ENCODE assay signal across 15 cellular contexts in genomic region chr5:98940586-98940985, GRCh38. TPM values are rescaled to one million over a fixed set of nuclear protein-coding genes. Genes with fewer than 3 reads are reported as not detected.
DNase-seq lines count a peak whose midpoint lies in the region; ATAC-seq, FAIRE-seq and TF ChIP-seq lines count a peak whose summit lies in the region.
"Had no signal": no experiment of that assay in that cellular context is flagged by ENCODE, and none has a peak within 500 bp of the region (broad histone marks: within the 10 kb centered on the region; RNA-seq: fewer than 3 reads in every experiment).

No MANE protein-coding gene starts in this region.

- BruUV-seq in IMR-90 (replicated peaks; lab: Mats Ljungman, UMichigan) (no TSS peak), endothelial cell of umbilical vein (replicated peaks; lab: Mats Ljungman, UMichigan) (no TSS peak), mammary epithelial cell (replicated peaks; lab: Mats Ljungman, UMichigan) (no TSS peak)

- H2BK15ac ChIP-seq in IMR-90 (ENCODE audit: low read depth, low read length), result no peak overlapping the region

- H4K5ac ChIP-seq in IMR-90 (ENCODE audit: low read depth, low read length), result no peak overlapping the region

- H3K18ac ChIP-seq in IMR-90 (ENCODE audit: low read depth, low read length), result no peak overlapping the region

- TF ChIP-seq RAD21 in IMR-90 (IDR thresholded peaks at IDR 0.05; ENCODE audit: low read length), result no peak

- in situ Hi-C loops in IMR-90 (cut with MboI; ENCODE audit: low sequenced_read_pairs), result no loop called here
- in situ Hi-C loops in mammary epithelial cell (cut with MboI; ENCODE audit: low sequenced_read_pairs in 2 of 2), result no loop called here

- no peak overlapping the region for H4K91ac ChIP-seq in IMR-90 (ENCODE audit: insufficient read depth, low read depth, low read length)

- H3K14ac ChIP-seq in IMR-90 (replicated peaks; ENCODE audit: low read depth, low read length), result no peak overlapping the region

- H2AFZ ChIP-seq in IMR-90 (replicated peaks; ENCODE audit: low read length, poor library complexity), result no peak overlapping the region
- H2AFZ ChIP-seq in endothelial cell of umbilical vein (ENCODE audit: low read depth, low read length), result no peak overlapping the region
- H2AFZ ChIP-seq in mammary epithelial cell (ENCODE audit: low read depth, low read length), result no peak overlapping the region
- H2AFZ ChIP-seq: parathyroid adenoma had no signal

- TF ChIP-seq POLR2A in IMR-90 (IDR thresholded peaks at IDR 0.05; ENCODE audit: low read depth, low read length) (no peak), endothelial cell of umbilical vein (IDR thresholded peaks at IDR 0.05; ENCODE audit: low read depth, low read length) (no peak)

- H3K9ac ChIP-seq in IMR-90 (ENCODE audit: low read depth, low read length), result no peak overlapping the region
- no peak overlapping the region for H3K9ac ChIP-seq in endothelial cell of umbilical vein (replicated peaks; ENCODE audit: extremely low read depth, insufficient read depth, low read length)
- H3K9ac ChIP-seq in mammary epithelial cell (ENCODE audit: insufficient read depth, low read length), result no peak overlapping the region
- H3K9ac ChIP-seq: parathyroid adenoma had no signal

- H3K36me3 ChIP-seq in IMR-90 (ENCODE audit: control insufficient read depth, insufficient read depth, low read length) (no peaks in the 10 kb centered on the region), endothelial cell of umbilical vein (ENCODE audit: control insufficient read depth in 2 of 2, extremely low read depth in 1 of 2, insufficient read depth in 2 of 2, low read length in 2 of 2) (no peaks in the 10 kb centered on the region), mesodermal cell (ENCODE audit: control insufficient read depth, insufficient read depth, low read length) (no peaks in the 10 kb centered on the region), mammary epithelial cell (ENCODE audit: insufficient read depth, low read length) (no peaks in the 10 kb centered on the region)
- H3K36me3 ChIP-seq: thyroid gland had no signal

- WGBS in IMR-90 (ENCODE audit: extremely low coverage in 2 of 2, insufficient read length in 1 of 2), 2 experiments, result no CpG with 5 or more reads among the region's 2 CpGs
- no CpG with 5 or more reads among the region's 2 CpGs for WGBS in mesodermal cell (ENCODE audit: insufficient coverage in 2 of 2), 2 experiments
- 3% methylated on average over 2 of the region's 2 CpGs for WGBS in mammary epithelial cell (ENCODE audit: low coverage, missing lambda C conversion rate)

- H3K27ac ChIP-seq in IMR-90 (ENCODE audit: insufficient read depth, low read length) (no peak overlapping the region), endothelial cell of umbilical vein (ENCODE audit: insufficient read depth, low read depth, low read length) (no peak overlapping the region), mesodermal cell (ENCODE audit: low read depth, low read length, severe bottlenecking) (peak overlapping the region; percentile 51), mammary epithelial cell (ENCODE audit: insufficient read depth, low read depth, low read length) (no peak overlapping the region)
- H3K27ac ChIP-seq: parathyroid adenoma, thyroid gland had no signal

- no peak overlapping the region for H2AK5ac ChIP-seq in IMR-90 (ENCODE audit: low read depth, low read length)

- CTCF ChIA-PET in IMR-90 (lab: Yijun Ruan, JAX), result no interaction called here
- CTCF ChIA-PET in endothelial cell of umbilical vein (lab: Charles Lee), result interaction anchor here (0.9 to 1.1 kb wide), 2 partner anchors 41 to 92 kb away, joined by 3 read pairs; no protein-coding TSS in a partner anchor
- CTCF ChIA-PET in mammary epithelial cell (lab: Charles Lee; ENCODE audit: low non-redundant PET), result no interaction called here

- no peak overlapping the region for H3K4ac ChIP-seq in IMR-90 (ENCODE audit: low read depth, low read length)

- H3K79me2 ChIP-seq in endothelial cell of umbilical vein (ENCODE audit: control insufficient read depth, insufficient read depth, low read length) (no peaks in the 10 kb centered on the region), mammary epithelial cell (ENCODE audit: insufficient read depth, low read length) (no peaks in the 10 kb centered on the region)

- H3K9me1 ChIP-seq in IMR-90 (ENCODE audit: insufficient read depth, low read length) (no peaks in the 10 kb centered on the region; the same call in 1 of the 2 replicates), endothelial cell of umbilical vein (replicated peaks; ENCODE audit: control insufficient read depth, extremely low read depth, insufficient read depth, low read length) (no peaks in the 10 kb centered on the region)

- peaks cover 10 to 21% of the 10 kb centered on the region in 2 experiments for H3K79me1 ChIP-seq in IMR-90 (ENCODE audit: low read depth in 1 of 2, low read length in 2 of 2)

- H4K8ac ChIP-seq in IMR-90 (ENCODE audit: low read depth in 2 of 2, low read length in 2 of 2), result no peak overlapping the region

- H2BK20ac ChIP-seq in IMR-90 (ENCODE audit: low read depth, low read length), result no peak overlapping the region

- ATAC-seq in IMR-90 (ENCODE audit: low read depth), result no peak

- dilution Hi-C loops in IMR-90 (cut with HindIII; ENCODE audit: low sequenced_read_pairs, unreplicated experiment), result no loop called here
- dilution Hi-C loops in endothelial cell of umbilical vein (cut with MboI; ENCODE audit: extremely low pct_ligation_motif_present, low sequenced_read_pairs), result no loop called here
- dilution Hi-C loops in mammary epithelial cell (cut with HindIII; ENCODE audit: low sequenced_read_pairs), result no loop called here

- no peak overlapping the region for H3K23ac ChIP-seq in IMR-90 (ENCODE audit: low read depth, low read length)

- H4K20me1 ChIP-seq in IMR-90 (ENCODE audit: insufficient read depth, low read length) (no peaks in the 10 kb centered on the region; the same call in 1 of the 2 replicates), endothelial cell of umbilical vein (replicated peaks; ENCODE audit: control insufficient read depth, extremely low read depth, insufficient read depth, low read length) (no peaks in the 10 kb centered on the region), mammary epithelial cell (ENCODE audit: insufficient read depth, low read length) (no peaks in the 10 kb centered on the region)

- H2BK120ac ChIP-seq in IMR-90 (ENCODE audit: low read depth, low read length), result no peak overlapping the region

- no peak overlapping the region for H3K56ac ChIP-seq in IMR-90 (ENCODE audit: extremely low read depth, insufficient read depth, low read length)

- no peak overlapping the region for H3K4me3 ChIP-seq in IMR-90 (ENCODE audit: insufficient read depth, low read depth, low read length)
- H3K4me3 ChIP-seq in endothelial cell of umbilical vein (replicated peaks in 1 of 3; ENCODE audit: insufficient read depth in 1 of 3, low read depth in 1 of 3, low read length in 3 of 3), result no peak overlapping the region
- no peak overlapping the region for H3K4me3 ChIP-seq in mesodermal cell (ENCODE audit: extremely low read depth, insufficient read depth, low read length, poor library complexity, severe bottlenecking)
- no peak overlapping the region for H3K4me3 ChIP-seq in mammary epithelial cell (replicated peaks in 1 of 3; ENCODE audit: insufficient read depth in 1 of 3, low read depth in 2 of 3, low read length in 3 of 3)
- H3K4me3 ChIP-seq: thyroid gland had no signal

- intact Hi-C loops in IMR-90 (cut with micrococcal nuclease) (no loop called here), endothelial cell of umbilical vein (cut with micrococcal nuclease) (no loop called here), mammary epithelial cell (cut with micrococcal nuclease) (no loop called here)

- TF ChIP-seq CTCF in IMR-90 (conservative IDR thresholded peaks at IDR 0.05; ENCODE audit: low read depth, low read length), result no peak
- no peak for TF ChIP-seq CTCF in endothelial cell of umbilical vein (IDR thresholded peaks at IDR 0.05; ENCODE audit: extremely low read depth in 1 of 2, insufficient read depth in 1 of 2, low read depth in 1 of 2, low read length in 2 of 2)
- TF ChIP-seq CTCF in mammary epithelial cell (conservative IDR thresholded peaks at IDR 0.05 in 1 of 2, IDR thresholded peaks at IDR 0.05 in 1 of 2; ENCODE audit: extremely low read depth in 1 of 2, insufficient read depth in 1 of 2, low read depth in 1 of 2, low read length in 2 of 2), result no peak

- no peak overlapping the region for H2BK5ac ChIP-seq in IMR-90 (ENCODE audit: low read depth, low read length, poor library complexity, severe bottlenecking)

- H3K27me3 ChIP-seq in IMR-90 (ENCODE audit: control insufficient read depth, insufficient read depth, low read length) (no peaks in the 10 kb centered on the region), endothelial cell of umbilical vein (ENCODE audit: control insufficient read depth in 2 of 2, insufficient read depth in 2 of 2, low read length in 2 of 2) (no peaks in the 10 kb centered on the region), mammary epithelial cell (ENCODE audit: insufficient read depth, low read length) (no peaks in the 10 kb centered on the region)
- H3K27me3 ChIP-seq: thyroid gland had no signal

- no peak for FAIRE-seq in endothelial cell of umbilical vein (lab: Jason Lieb, UNC)

- DNase-seq in Ammon's horn (ENCODE audit: low spot score) (peak; percentile 47), IMR-90 (peak; percentile 10), endothelial cell of umbilical vein (ENCODE audit: low read depth, low spot score) (peak; percentile 22), DMS153 treated with DMSO at 0.1 percent for 48 hours (lab: John Stamatoyannopoulos, UW; ENCODE audit: unreplicated experiment) (no peak), NCI-H146 treated with DMSO at 0.1 percent for 48 hours (lab: John Stamatoyannopoulos, UW; ENCODE audit: unreplicated experiment) (no peak), NOMO-1 treated with DMSO at 0.1 percent for 48 hours (lab: John Stamatoyannopoulos, UW; ENCODE audit: unreplicated experiment) (no peak), mammary epithelial cell (no peak)
- DNase-seq: activated CD4-positive, alpha-beta T cell treated with anti-CD3 and anti-CD28 coated beads, Interleukin-2, amount 50 U/mL, for 4 hours; Caco-2; immature natural killer cell; MM.1S; NCI-H345; thyroid gland had no signal

- H3K4me2 ChIP-seq in IMR-90 (ENCODE audit: low read depth, low read length) (no peak overlapping the region), endothelial cell of umbilical vein (ENCODE audit: insufficient read depth, low read length) (no peak overlapping the region), mammary epithelial cell (ENCODE audit: insufficient read depth, low read depth, low read length) (no peak overlapping the region)

- H3K9me3 ChIP-seq in IMR-90 (ENCODE audit: control insufficient read depth, insufficient read depth, low read length), result no peaks in the 10 kb centered on the region
- H3K9me3 ChIP-seq in endothelial cell of umbilical vein (replicated peaks; ENCODE audit: control insufficient read depth, insufficient read depth, low read length), result no peaks in the 10 kb centered on the region
- H3K9me3 ChIP-seq in mesodermal cell (ENCODE audit: control insufficient read depth, low read length), result no peaks in the 10 kb centered on the region
- H3K9me3 ChIP-seq in mammary epithelial cell (replicated peaks; ENCODE audit: insufficient read depth, low read length), result no peaks in the 10 kb centered on the region
- H3K9me3 ChIP-seq: Caco-2, thyroid gland had no signal

- POLR2A ChIA-PET in IMR-90 (lab: Charles Lee; ENCODE audit: unreplicated experiment), result no interaction called here
- POLR2A ChIA-PET in endothelial cell of umbilical vein (lab: Charles Lee), result no interaction called here

- H2AK9ac ChIP-seq in IMR-90 (replicated peaks; ENCODE audit: low read depth, low read length, poor library complexity), result no peak overlapping the region

- peaks cover 4% of the 10 kb centered on the region; the same call in 1 of the 2 replicates for H3K4me1 ChIP-seq in IMR-90 (ENCODE audit: control insufficient read depth, insufficient read depth, low read length)
- no peaks in the 10 kb centered on the region for H3K4me1 ChIP-seq in endothelial cell of umbilical vein (ENCODE audit: control insufficient read depth, extremely low read depth, insufficient read depth, low read length)
- peaks cover 22% of the 10 kb centered on the region for H3K4me1 ChIP-seq in mesodermal cell (ENCODE audit: control insufficient read depth, insufficient read depth, low read length, poor library complexity, severe bottlenecking)
- peaks cover 9% of the 10 kb centered on the region for H3K4me1 ChIP-seq in mammary epithelial cell (ENCODE audit: insufficient read depth, low read length)
- H3K4me1 ChIP-seq: parathyroid adenoma had no signal

RNA-seq across cellular contexts. Expression of gene CHD1, which starts 11.8 kb away (rescaled TPM):
- 33.7 and 61.7 TPM in 2 replicates for total RNA-seq in IMR-90 (2012; rRNA removed)
- polyA plus RNA-seq in IMR-90 (2012; rRNA removed), result 12.3 and 12.8 TPM in 2 replicates
- 0.67 and 1.3 TPM in 2 replicates for polyA plus RNA-seq in IMR-90 (2012; cell fraction: cytosol; rRNA removed)
- polyA plus RNA-seq in IMR-90 (2012; cell fraction: nucleus; rRNA removed; ENCODE audit: low replicate concordance), result 4.8 and 51.8 TPM in 2 replicates
- 44.3 and 48.9 TPM in 2 replicates for total RNA-seq in endothelial cell of umbilical vein
- polyA plus RNA-seq in endothelial cell of umbilical vein, result 12.0 and 16.2 TPM in 2 replicates
- 17.4 and 18.3 TPM in 2 replicates for polyA plus RNA-seq in endothelial cell of umbilical vein (2011; cell fraction: cytosol; rRNA removed)
- polyA plus RNA-seq in endothelial cell of umbilical vein (2011; cell fraction: nucleus; rRNA removed), result 95.4 and 102 TPM in 2 replicates
- polyA plus RNA-seq in endothelial cell of umbilical vein (2012), result 23.1 and 28.5 TPM in 2 replicates
- 30.7 and 33.0 TPM in 2 replicates for polyA minus RNA-seq in endothelial cell of umbilical vein
- polyA minus RNA-seq in endothelial cell of umbilical vein (2011; cell fraction: cytosol; rRNA and poly(A)+ RNA removed), result 27.8 TPM
- polyA minus RNA-seq in endothelial cell of umbilical vein (2011; cell fraction: nucleus; rRNA and poly(A)+ RNA removed), result 78.7 and 123 TPM in 2 replicates
- 45.0 TPM for polyA plus RNA-seq in mesodermal cell (2013, experiment 1 of 2)
- polyA plus RNA-seq in mesodermal cell (2013, experiment 2 of 2), result 48.0 TPM
- 10 to 100 TPM; 34.9 to 39.8 TPM for total RNA-seq in mammary epithelial cell
- polyA plus RNA-seq in mammary epithelial cell, result 11.6 TPM
- polyA minus RNA-seq in mammary epithelial cell, result 49.4 TPM

Comparison
In these comparisons a context has a peak if more than half of its experiments do, and no peak if none do; other contexts are left out.
1. DNase-seq: peak in Ammon's horn (single experiment), IMR-90 (single experiment) and endothelial cell of umbilical vein (single experiment); none in DMS153 treated with DMSO at 0.1 percent for 48 hours (single experiment), NCI-H146 treated with DMSO at 0.1 percent for 48 hours (single experiment), NOMO-1 treated with DMSO at 0.1 percent for 48 hours (single experiment) and mammary epithelial cell (single experiment).